ENCODE assay signal across 8 cellular contexts in genomic region chr12:98418357-98419075, GRCh38.
A peak's percentile ranks its signal among the peaks of the same experiment; 100 is the strongest.
DNase-seq lines count a peak whose midpoint lies in the region; ATAC-seq and TF ChIP-seq lines count a peak whose summit lies in the region.

No MANE protein-coding gene starts in this region.

- H3K4me3 ChIP-seq in SJSA1 = no peak overlapping the region
- H3K4me3 ChIP-seq in foreskin fibroblast (ENCODE audit: low read depth in 1 of 2, low read length in 2 of 2) = peak overlapping the region; percentile 36 to 46
- H3K4me3 ChIP-seq in skeletal muscle cell (ENCODE audit: low read depth, low read length) = peak overlapping the region; percentile 29

- TF ChIP-seq CTCF in foreskin fibroblast (IDR thresholded peaks at IDR 0.05; ENCODE audit: low read depth, low read length) = no peak

- no peaks in the 10 kb centered on the region for H3K27me3 ChIP-seq in SJSA1 (replicated peaks)

- peaks cover 21% of the 10 kb centered on the region for H3K4me1 ChIP-seq in SJSA1 (replicated peaks)

- DNase-seq in SJSA1 (ENCODE audit: low read depth in 1 of 2, low spot score in 2 of 2) (peak; percentile 86 to 93), foreskin fibroblast (peak; percentile 85 to 94), skeletal muscle cell (ENCODE audit: low read depth) (peak; percentile 94), GF-D8 (lab: John Stamatoyannopoulos, UW) (no peak), cerebellar cortex (ENCODE audit: low spot score) (no peak), NCI-H345 (lab: John Stamatoyannopoulos, UW) (no peak)

- H3K36me3 ChIP-seq in SJSA1 = no peaks in the 10 kb centered on the region

- ATAC-seq in GM19025 (IDR thresholded peaks at IDR 0.05; ENCODE audit: low read depth, unreplicated experiment) (peak; percentile 80), HG03064 (IDR thresholded peaks at IDR 0.05; ENCODE audit: low read depth, unreplicated experiment) (peak; percentile 81)

- peak overlapping the region; percentile 16 for H3K27ac ChIP-seq in SJSA1

- no peaks in the 10 kb centered on the region for H3K9me3 ChIP-seq in SJSA1 (replicated peaks)

Comparison
In these comparisons a context has a peak if more than half of its experiments do, and no peak if none do; other contexts are left out.
1. DNase-seq: peak in SJSA1 (2 of 2), foreskin fibroblast (2 of 2) and skeletal muscle cell (single experiment); none in GF-D8 (single experiment), cerebellar cortex (single experiment) and NCI-H345 (single experiment).